In the genomic region with DNA sequence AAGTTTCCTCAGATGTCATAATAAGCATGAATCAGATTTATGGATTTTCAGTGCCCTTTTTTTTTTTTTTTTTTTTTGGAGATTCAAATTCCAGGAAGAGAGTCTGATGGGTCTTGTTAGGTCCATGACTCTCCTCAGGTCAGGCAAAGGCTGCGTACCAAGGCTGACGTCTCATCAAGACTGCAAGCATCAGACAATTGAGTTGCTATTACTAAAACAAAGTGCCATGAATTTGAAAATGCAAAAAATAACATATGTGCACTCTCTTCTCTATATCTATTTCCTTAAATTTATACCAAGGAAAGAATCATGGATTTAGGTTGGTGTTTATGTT, we compare ENCODE assay signal across 2 cellular contexts.
TF ChIP-seq lines count a peak whose summit lies in the region.

No MANE protein-coding gene starts in this region.

TF ChIP-seq in SK-N-SH treated with all-trans-retinoic acid at 6 μM for 48 hours, 23 proteins besides CTCF, POLR2A, EP300 and RAD21 (continued from another document):
- no peak for TF ChIP-seq ARNTL (CRISPR knock-in tag; IDR thresholded peaks at IDR 0.05; ENCODE audit: borderline replicate concordance, low read depth)
- no peak for TF ChIP-seq ZFP3 (CRISPR knock-in tag; IDR thresholded peaks at IDR 0.05)
- no peak for TF ChIP-seq GLIS3 (CRISPR knock-in tag; IDR thresholded peaks at IDR 0.05)
- TF ChIP-seq SNAI2 (CRISPR knock-in tag; IDR thresholded peaks at IDR 0.05) = no peak
- TF ChIP-seq, protein P1, sequence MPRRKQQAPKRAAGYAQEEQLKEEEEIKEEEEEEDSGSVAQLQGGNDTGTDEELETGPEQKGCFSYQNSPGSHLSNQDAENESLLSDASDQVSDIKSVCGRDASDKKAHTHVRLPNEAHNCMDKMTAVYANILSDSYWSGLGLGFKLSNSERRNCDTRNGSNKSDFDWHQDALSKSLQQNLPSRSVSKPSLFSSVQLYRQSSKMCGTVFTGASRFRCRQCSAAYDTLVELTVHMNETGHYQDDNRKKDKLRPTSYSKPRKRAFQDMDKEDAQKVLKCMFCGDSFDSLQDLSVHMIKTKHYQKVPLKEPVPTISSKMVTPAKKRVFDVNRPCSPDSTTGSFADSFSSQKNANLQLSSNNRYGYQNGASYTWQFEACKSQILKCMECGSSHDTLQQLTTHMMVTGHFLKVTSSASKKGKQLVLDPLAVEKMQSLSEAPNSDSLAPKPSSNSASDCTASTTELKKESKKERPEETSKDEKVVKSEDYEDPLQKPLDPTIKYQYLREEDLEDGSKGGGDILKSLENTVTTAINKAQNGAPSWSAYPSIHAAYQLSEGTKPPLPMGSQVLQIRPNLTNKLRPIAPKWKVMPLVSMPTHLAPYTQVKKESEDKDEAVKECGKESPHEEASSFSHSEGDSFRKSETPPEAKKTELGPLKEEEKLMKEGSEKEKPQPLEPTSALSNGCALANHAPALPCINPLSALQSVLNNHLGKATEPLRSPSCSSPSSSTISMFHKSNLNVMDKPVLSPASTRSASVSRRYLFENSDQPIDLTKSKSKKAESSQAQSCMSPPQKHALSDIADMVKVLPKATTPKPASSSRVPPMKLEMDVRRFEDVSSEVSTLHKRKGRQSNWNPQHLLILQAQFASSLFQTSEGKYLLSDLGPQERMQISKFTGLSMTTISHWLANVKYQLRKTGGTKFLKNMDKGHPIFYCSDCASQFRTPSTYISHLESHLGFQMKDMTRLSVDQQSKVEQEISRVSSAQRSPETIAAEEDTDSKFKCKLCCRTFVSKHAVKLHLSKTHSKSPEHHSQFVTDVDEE (CRISPR knock-in tag; IDR thresholded peaks at IDR 0.05) = no peak
- no peak for TF ChIP-seq ZNF8 (CRISPR knock-in tag; IDR thresholded peaks at IDR 0.05)

TF ChIP-seq in WTC11, 78 proteins besides CTCF, POLR2A, EP300 and RAD21 (continued from another document):
- TF ChIP-seq, protein P2, sequence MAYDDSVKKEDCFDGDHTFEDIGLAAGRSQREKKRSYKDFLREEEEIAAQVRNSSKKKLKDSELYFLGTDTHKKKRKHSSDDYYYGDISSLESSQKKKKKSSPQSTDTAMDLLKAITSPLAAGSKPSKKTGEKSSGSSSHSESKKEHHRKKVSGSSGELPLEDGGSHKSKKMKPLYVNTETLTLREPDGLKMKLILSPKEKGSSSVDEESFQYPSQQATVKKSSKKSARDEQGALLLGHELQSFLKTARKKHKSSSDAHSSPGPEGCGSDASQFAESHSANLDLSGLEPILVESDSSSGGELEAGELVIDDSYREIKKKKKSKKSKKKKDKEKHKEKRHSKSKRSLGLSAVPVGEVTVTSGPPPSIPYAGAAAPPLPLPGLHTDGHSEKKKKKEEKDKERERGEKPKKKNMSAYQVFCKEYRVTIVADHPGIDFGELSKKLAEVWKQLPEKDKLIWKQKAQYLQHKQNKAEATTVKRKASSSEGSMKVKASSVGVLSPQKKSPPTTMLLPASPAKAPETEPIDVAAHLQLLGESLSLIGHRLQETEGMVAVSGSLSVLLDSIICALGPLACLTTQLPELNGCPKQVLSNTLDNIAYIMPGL (CRISPR knock-in tag; IDR thresholded peaks at IDR 0.05) = no peak
- TF ChIP-seq GRHL2 (CRISPR knock-in tag; IDR thresholded peaks at IDR 0.05; ENCODE audit: insufficient replicate concordance, severe bottlenecking) = no peak
- TF ChIP-seq SP1 (CRISPR knock-in tag; conservative IDR thresholded peaks at IDR 0.05) = no peak
- TF ChIP-seq ZBTB21 (CRISPR knock-in tag; IDR thresholded peaks at IDR 0.05; ENCODE audit: borderline replicate concordance) = no peak
- TF ChIP-seq, protein P3, sequence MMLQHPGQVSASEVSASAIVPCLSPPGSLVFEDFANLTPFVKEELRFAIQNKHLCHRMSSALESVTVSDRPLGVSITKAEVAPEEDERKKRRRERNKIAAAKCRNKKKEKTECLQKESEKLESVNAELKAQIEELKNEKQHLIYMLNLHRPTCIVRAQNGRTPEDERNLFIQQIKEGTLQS (CRISPR knock-in tag; conservative IDR thresholded peaks at IDR 0.05) = no peak
- no peak for TF ChIP-seq TCF7 (CRISPR knock-in tag; IDR thresholded peaks at IDR 0.05; ENCODE audit: low read depth)
- TF ChIP-seq, protein P4, sequence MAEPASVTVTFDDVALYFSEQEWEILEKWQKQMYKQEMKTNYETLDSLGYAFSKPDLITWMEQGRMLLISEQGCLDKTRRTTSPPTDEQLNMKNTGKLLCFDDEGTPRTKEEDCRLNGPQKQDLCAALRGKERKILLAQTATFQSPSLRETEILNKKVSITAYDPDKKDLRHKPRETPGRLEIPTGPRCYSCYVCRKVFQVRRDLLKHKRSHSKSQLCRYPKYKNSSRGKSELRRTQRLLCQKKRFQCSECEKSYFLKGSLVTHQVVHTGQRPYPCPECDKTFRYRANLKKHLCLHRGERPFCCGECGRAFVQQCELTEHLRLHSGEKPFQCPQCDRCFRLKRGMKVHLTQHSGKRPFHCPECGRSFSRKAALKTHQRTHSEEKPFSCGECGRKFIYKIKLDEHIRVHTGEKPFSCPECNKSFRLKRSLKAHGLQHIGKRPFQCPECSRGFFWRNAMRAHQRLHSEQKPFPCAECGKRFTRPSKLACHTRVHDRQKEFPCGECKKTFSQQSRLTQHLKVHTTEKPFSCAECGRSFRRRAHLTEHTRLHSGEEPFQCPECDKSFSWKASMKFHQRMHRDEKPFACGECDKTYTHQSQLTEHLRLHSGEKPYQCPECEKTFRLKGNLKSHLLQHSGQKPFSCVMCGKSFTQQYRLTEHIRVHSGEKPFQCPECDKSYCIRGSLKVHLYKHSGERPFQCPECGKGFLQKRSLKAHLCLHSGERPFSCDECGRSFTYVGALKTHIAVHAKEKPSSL (CRISPR knock-in tag; conservative IDR thresholded peaks at IDR 0.05) = no peak
